1 cellular context compared by ENCODE assay signal in the genomic region with DNA sequence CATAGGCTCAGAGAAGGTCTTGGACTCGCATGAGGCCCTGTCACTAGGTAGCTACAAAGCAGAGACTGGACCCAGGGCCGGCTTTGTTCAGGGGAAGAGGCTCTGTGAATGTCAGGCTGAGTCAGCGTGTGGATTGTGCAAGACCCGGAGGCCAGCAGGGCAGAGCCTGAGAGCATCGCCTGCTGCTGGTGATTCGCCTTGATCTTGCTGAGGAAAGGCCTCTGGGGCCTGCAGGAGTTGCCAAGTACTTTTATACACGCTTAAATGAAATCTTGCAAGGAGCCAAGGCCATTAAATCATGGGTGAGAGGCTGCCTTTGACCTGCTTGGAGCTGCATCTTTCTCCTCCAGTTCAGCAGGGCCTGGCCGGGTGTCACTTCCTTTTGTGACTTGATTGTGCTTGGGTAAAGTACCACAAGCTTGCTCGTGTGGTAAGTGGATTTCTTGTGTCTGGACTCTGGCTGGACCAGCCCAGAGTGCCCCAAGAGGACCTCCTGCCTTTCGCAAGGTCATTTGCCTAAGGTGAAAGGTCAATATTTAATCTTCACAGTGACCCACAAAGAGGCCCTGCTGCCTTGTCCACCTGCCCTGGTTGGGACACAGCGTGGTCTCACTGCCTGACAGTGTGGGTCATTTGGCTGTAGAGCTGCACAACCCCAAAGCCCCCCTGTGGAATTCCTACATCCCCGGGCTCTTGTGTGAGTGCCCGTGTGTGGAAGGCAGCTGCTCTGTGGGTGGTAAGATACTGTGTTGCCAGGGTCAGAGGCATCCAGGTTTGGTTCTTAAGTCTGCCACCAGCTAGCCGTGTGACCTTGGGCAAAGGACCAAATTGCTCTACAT.
TF ChIP-seq lines count a peak whose summit lies in the region.

No MANE protein-coding gene starts in this region.

TF ChIP-seq in HepG2, 621 proteins besides CTCF, POLR2A, EP300 and RAD21 (continued from another document and continues in another):
- TF ChIP-seq, protein P1, sequence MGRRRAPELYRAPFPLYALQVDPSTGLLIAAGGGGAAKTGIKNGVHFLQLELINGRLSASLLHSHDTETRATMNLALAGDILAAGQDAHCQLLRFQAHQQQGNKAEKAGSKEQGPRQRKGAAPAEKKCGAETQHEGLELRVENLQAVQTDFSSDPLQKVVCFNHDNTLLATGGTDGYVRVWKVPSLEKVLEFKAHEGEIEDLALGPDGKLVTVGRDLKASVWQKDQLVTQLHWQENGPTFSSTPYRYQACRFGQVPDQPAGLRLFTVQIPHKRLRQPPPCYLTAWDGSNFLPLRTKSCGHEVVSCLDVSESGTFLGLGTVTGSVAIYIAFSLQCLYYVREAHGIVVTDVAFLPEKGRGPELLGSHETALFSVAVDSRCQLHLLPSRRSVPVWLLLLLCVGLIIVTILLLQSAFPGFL (CRISPR knock-in tag; IDR thresholded peaks at IDR 0.05), result no peak
- TF ChIP-seq TP53 (CRISPR knock-in tag; conservative IDR thresholded peaks at IDR 0.05) (no peak), ZKSCAN1 (IDR thresholded peaks at IDR 0.05; ENCODE audit: low read length) (no peak), SETDB1 (CRISPR knock-in tag; IDR thresholded peaks at IDR 0.05; ENCODE audit: borderline replicate concordance) (no peak), ZNF564 (CRISPR knock-in tag; IDR thresholded peaks at IDR 0.05) (0 out of 2 replicates have a peak, but pooled peaks have one; percentile 43), ZNF660 (CRISPR knock-in tag; IDR thresholded peaks at IDR 0.05; ENCODE audit: borderline replicate concordance, low read depth) (no peak), SRF (IDR thresholded peaks at IDR 0.05; ENCODE audit: low read depth, low read length) (no peak), SAP130 (CRISPR knock-in tag; IDR thresholded peaks at IDR 0.05; ENCODE audit: low read depth) (peak; percentile 91), ARNT2 (CRISPR knock-in tag; IDR thresholded peaks at IDR 0.05; ENCODE audit: low read depth) (no peak), ZFP1 (CRISPR knock-in tag; IDR thresholded peaks at IDR 0.05) (no peak), GTF2F1 (IDR thresholded peaks at IDR 0.05; ENCODE audit: low read length) (no peak), NONO (IDR thresholded peaks at IDR 0.05) (no peak), NONO (CRISPR knock-in tag; conservative IDR thresholded peaks at IDR 0.05) (peak; percentile 3; the same call in 1 of the 2 replicates), BRF2 (CRISPR knock-in tag; IDR thresholded peaks at IDR 0.05) (no peak), ZNF44 (CRISPR knock-in tag; IDR thresholded peaks at IDR 0.05) (no peak), TEAD3 (CRISPR knock-in tag; optimal IDR thresholded peaks at IDR 0.05; ENCODE audit: borderline replicate concordance) (peak; percentile 61), KDM6A (CRISPR knock-in tag; IDR thresholded peaks at IDR 0.05; ENCODE audit: low read depth) (peak; percentile 47), NFRKB (IDR thresholded peaks at IDR 0.05) (no peak), TCF12 (IDR thresholded peaks at IDR 0.05) (no peak), TCF12 (CRISPR knock-in tag; IDR thresholded peaks at IDR 0.05) (0 out of 2 replicates have a peak, but pooled peaks have one; percentile 59), JUND (CRISPR knock-in tag; IDR thresholded peaks at IDR 0.05) (peak; percentile 95), LBX2 (CRISPR knock-in tag; IDR thresholded peaks at IDR 0.05; ENCODE audit: borderline replicate concordance) (no peak), ZNF709 (CRISPR knock-in tag; IDR thresholded peaks at IDR 0.05) (no peak; the same call in 1 of the 2 replicates), ZNF570 (CRISPR knock-in tag; IDR thresholded peaks at IDR 0.05; ENCODE audit: borderline replicate concordance) (no peak), JUNB (CRISPR knock-in tag; IDR thresholded peaks at IDR 0.05; ENCODE audit: borderline replicate concordance) (peak; percentile 84; the same call in 1 of the 2 replicates), PCBP1 (IDR thresholded peaks at IDR 0.05; ENCODE audit: borderline replicate concordance, low read depth, low read length) (no peak), GTF3A (CRISPR knock-in tag; conservative IDR thresholded peaks at IDR 0.05) (no peak), ZNF605 (CRISPR knock-in tag; IDR thresholded peaks at IDR 0.05) (no peak; the same call in 1 of the 2 replicates), ZNF772 (CRISPR knock-in tag; IDR thresholded peaks at IDR 0.05) (peak; percentile 62; the same call in 1 of the 2 replicates), CERS6 (CRISPR knock-in tag; IDR thresholded peaks at IDR 0.05) (no peak), ZNF441 (CRISPR knock-in tag; IDR thresholded peaks at IDR 0.05; ENCODE audit: borderline replicate concordance) (peak; percentile 90), ZNF567 (CRISPR knock-in tag; IDR thresholded peaks at IDR 0.05; ENCODE audit: borderline replicate concordance) (no peak), RBAK (CRISPR knock-in tag; IDR thresholded peaks at IDR 0.05) (no peak), KDM1A (CRISPR knock-in tag; IDR thresholded peaks at IDR 0.05) (peak; percentile 88; the same call in 1 of the 2 replicates), GATAD2A (CRISPR knock-in tag; IDR thresholded peaks at IDR 0.05) (peak; percentile 88), ZZZ3 (CRISPR knock-in tag; IDR thresholded peaks at IDR 0.05; ENCODE audit: borderline replicate concordance) (no peak), MAZ (IDR thresholded peaks at IDR 0.05; ENCODE audit: borderline replicate concordance, low read depth, low read length) (0 out of 2 replicates have a peak, but pooled peaks have one; percentile 15), MAZ (CRISPR knock-in tag; IDR thresholded peaks at IDR 0.05; ENCODE audit: low read depth) (peak; percentile 45; the same call in 1 of the 2 replicates), NFIC (IDR thresholded peaks at IDR 0.05; ENCODE audit: low read length) (peak; percentile 48; the same call in 1 of the 2 replicates), ZMYM4 (CRISPR knock-in tag; IDR thresholded peaks at IDR 0.05) (peak; percentile 47; the same call in 1 of the 2 replicates), GABPB1 (CRISPR knock-in tag; IDR thresholded peaks at IDR 0.05) (peak; percentile 51), KDM5B (CRISPR knock-in tag; IDR thresholded peaks at IDR 0.05; ENCODE audit: borderline replicate concordance) (peak; percentile 81; the same call in 1 of the 2 replicates), BCL3 (CRISPR knock-in tag; IDR thresholded peaks at IDR 0.05) (no peak)
- TF ChIP-seq, protein P2, sequence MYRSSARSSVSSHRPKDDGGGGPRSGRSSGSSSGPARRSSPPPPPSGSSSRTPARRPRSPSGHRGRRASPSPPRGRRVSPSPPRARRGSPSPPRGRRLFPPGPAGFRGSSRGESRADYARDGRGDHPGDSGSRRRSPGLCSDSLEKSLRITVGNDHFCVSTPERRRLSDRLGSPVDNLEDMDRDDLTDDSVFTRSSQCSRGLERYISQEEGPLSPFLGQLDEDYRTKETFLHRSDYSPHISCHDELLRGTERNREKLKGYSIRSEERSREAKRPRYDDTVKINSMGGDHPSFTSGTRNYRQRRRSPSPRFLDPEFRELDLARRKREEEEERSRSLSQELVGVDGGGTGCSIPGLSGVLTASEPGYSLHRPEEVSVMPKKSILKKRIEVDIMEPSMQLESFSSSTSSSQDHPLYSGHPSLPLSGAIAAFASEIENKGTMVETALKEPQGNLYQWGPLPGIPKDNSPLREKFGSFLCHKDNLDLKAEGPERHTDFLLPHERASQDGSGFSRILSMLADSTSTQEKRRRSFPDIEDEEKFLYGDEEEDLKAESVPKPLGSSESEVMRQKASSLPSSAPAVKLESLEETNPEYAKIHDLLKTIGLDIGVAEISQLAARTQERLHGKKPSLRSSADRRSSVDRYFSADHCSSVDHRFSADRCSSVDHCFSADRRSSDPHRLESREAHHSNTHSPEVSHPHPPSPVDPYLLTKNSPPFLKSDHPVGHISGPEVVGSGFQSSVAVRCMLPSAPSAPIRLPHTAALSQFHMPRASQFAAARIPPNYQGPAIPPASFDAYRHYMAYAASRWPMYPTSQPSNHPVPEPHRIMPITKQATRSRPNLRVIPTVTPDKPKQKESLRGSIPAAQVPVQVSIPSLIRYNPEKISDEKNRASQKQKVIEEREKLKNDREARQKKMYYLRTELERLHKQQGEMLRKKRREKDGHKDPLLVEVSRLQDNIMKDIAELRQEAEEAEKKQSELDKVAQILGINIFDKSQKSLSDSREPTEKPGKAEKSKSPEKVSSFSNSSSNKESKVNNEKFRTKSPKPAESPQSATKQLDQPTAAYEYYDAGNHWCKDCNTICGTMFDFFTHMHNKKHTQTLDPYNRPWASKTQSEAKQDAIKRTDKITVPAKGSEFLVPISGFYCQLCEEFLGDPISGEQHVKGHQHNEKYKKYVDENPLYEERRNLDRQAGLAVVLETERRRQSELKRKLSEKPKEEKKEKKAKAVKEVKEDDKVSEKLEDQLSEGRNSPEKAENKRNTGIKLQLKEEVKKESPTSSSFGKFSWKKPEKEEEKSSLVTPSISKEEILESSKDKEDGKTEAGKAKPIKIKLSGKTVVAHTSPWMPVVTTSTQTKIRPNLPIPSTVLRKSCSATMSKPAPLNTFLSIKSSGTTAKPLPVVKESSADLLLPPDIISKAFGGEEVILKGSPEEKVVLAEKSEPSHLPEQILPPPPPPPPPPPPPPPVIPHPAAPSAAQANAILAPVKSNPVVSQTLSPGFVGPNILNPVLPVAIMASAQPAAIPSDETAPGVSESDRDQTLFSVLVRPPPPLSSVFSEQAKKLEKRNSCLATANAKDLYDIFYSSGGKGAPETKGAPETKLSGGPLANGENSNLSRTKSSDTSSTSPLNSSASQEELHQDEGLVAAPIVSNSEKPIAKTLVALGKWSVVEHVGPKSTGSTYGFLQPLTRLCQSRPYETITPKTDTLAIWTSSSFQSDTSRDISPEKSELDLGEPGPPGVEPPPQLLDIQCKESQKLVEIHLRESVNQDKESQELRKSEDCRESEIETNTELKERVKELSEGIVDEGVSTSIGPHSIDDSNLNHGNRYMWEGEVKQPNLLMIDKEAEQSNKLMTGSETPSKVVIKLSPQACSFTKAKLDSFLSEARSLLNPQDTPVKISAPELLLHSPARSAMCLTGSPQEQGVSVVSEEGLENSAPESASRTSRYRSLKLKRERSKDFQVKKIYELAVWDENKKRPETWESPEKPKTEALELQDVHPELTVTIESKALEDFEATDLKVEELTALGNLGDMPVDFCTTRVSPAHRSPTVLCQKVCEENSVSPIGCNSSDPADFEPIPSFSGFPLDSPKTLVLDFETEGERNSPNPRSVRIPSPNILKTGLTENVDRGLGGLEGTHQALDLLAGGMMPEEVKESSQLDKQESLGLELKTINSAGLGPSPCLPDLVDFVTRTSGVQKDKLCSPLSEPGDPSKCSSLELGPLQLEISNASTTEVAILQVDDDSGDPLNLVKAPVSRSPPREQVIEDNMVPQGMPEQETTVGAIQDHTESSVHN (CRISPR knock-in tag; IDR thresholded peaks at IDR 0.05), result no peak
- TF ChIP-seq, protein P3, sequence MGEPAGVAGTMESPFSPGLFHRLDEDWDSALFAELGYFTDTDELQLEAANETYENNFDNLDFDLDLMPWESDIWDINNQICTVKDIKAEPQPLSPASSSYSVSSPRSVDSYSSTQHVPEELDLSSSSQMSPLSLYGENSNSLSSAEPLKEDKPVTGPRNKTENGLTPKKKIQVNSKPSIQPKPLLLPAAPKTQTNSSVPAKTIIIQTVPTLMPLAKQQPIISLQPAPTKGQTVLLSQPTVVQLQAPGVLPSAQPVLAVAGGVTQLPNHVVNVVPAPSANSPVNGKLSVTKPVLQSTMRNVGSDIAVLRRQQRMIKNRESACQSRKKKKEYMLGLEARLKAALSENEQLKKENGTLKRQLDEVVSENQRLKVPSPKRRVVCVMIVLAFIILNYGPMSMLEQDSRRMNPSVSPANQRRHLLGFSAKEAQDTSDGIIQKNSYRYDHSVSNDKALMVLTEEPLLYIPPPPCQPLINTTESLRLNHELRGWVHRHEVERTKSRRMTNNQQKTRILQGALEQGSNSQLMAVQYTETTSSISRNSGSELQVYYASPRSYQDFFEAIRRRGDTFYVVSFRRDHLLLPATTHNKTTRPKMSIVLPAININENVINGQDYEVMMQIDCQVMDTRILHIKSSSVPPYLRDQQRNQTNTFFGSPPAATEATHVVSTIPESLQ (CRISPR knock-in tag; conservative IDR thresholded peaks at IDR 0.05), result no peak
- TF ChIP-seq, protein P4, sequence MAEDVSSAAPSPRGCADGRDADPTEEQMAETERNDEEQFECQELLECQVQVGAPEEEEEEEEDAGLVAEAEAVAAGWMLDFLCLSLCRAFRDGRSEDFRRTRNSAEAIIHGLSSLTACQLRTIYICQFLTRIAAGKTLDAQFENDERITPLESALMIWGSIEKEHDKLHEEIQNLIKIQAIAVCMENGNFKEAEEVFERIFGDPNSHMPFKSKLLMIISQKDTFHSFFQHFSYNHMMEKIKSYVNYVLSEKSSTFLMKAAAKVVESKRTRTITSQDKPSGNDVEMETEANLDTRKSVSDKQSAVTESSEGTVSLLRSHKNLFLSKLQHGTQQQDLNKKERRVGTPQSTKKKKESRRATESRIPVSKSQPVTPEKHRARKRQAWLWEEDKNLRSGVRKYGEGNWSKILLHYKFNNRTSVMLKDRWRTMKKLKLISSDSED (CRISPR knock-in tag; IDR thresholded peaks at IDR 0.05), result no peak
